21 cellular contexts compared by ENCODE assay signal in the genomic region with DNA sequence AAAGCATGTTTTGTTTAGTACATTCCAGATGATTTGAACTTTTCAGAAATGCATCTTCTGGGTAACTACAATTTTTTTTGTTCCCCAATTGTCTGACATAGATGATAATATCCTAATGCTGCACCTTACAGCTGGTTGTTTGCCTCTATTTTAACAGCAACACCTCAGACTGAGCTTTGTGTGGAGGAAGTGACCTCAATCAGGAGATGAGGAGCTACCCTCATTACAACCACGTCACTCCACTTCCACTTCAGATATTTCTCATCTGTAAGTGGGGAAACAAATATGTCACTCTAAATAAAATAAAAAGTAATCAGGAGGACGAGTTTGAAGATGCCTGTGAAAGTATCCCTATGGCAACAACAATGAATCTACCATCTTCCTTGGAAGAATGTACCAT.
"Had no signal": no experiment of that assay in that cellular context is flagged by ENCODE, and none has a peak within 500 bp of the region (broad histone marks: within the 10 kb centered on the region; RNA-seq: fewer than 3 reads in every experiment).

No MANE protein-coding gene starts in this region.

- H3K27ac Mint-ChIP-seq: activated B cell treated with CpG ODN at 0.5 μM for 24 hours; activated naive CD8-positive, alpha-beta T cell; immature natural killer cell; natural killer cell had no signal

- DNase-seq: activated B cell treated with CpG ODN at 0.5 μM for 24 hours; activated CD4-positive, alpha-beta T cell treated with anti-CD3 and anti-CD28 coated beads for 4 hours; activated naive CD4-positive, alpha-beta T cell; activated T-cell treated with anti-CD3 and anti-CD28 coated beads for 4 hours; amniotic stem cell; effector memory CD4-positive, alpha-beta T cell; foreskin melanocyte; glutamatergic neuron; immature natural killer cell; natural killer cell; sigmoid colon; stimulated activated CD4-positive, alpha-beta T cell treated with anti-CD3 and anti-CD28 coated beads, Interleukin-15, amount 100 ng/mL, for 24 hours; stimulated activated naive CD4-positive, alpha-beta T cell; upper lobe of left lung had no signal

- H3K4me1 ChIP-seq: breast epithelium, sigmoid colon, upper lobe of left lung had no signal

- H3K36me3 Mint-ChIP-seq: activated naive CD8-positive, alpha-beta T cell; immature natural killer cell; natural killer cell had no signal

- FAIRE-seq: colon had no signal

- H3K4me3 ChIP-seq: breast epithelium, hepatocyte, sigmoid colon, smooth muscle cell, upper lobe of left lung had no signal

- H3K4me3 Mint-ChIP-seq: activated B cell treated with CpG ODN at 0.5 μM for 24 hours; activated naive CD8-positive, alpha-beta T cell; central memory CD8-positive, alpha-beta T cell; immature natural killer cell; natural killer cell had no signal

- H3K36me3 ChIP-seq: breast epithelium, sigmoid colon, upper lobe of left lung had no signal

- H3K9me3 Mint-ChIP-seq: activated B cell treated with CpG ODN at 0.5 μM for 24 hours; central memory CD8-positive, alpha-beta T cell; immature natural killer cell; natural killer cell had no signal

- H3K9me3 ChIP-seq: breast epithelium, sigmoid colon, upper lobe of left lung had no signal

- H3K27me3 Mint-ChIP-seq: activated B cell treated with CpG ODN at 0.5 μM for 24 hours; activated naive CD8-positive, alpha-beta T cell; central memory CD8-positive, alpha-beta T cell had no signal

- ATAC-seq: left lobe of liver, natural killer cell had no signal

- H3K4me1 Mint-ChIP-seq: activated B cell treated with CpG ODN at 0.5 μM for 24 hours; central memory CD8-positive, alpha-beta T cell; immature natural killer cell; natural killer cell had no signal
